ENCODE assay signal across 11 cellular contexts in genomic region chr11:35106595-35106994, GRCh38. TPM values are rescaled to one million over a fixed set of nuclear protein-coding genes. Genes with fewer than 3 reads are reported as not detected.
A peak's percentile ranks its signal among the peaks of the same experiment; 100 is the strongest.
DNase-seq lines count a peak whose midpoint lies in the region; ATAC-seq and TF ChIP-seq lines count a peak whose summit lies in the region.
"Had no signal": no experiment of that assay in that cellular context is flagged by ENCODE, and none has a peak within 500 bp of the region (broad histone marks: within the 10 kb centered on the region; RNA-seq: fewer than 3 reads in every experiment).

No MANE protein-coding gene starts in this region.

- H3K27me3 ChIP-seq in lower lobe of right lung (ENCODE audit: low read depth) (no peaks in the 10 kb centered on the region), right cardiac atrium (ENCODE audit: control insufficient read depth, insufficient read depth) (no peaks in the 10 kb centered on the region)

- in situ Hi-C loops in G401 (cut with HindIII; ENCODE audit: low sequenced_read_pairs): no loop called here

- WGBS in right cardiac atrium: 78% methylated on average over 2 of the region's 2 CpGs

- no peak overlapping the region for H3K4me3 ChIP-seq in Jurkat, Clone E6-1 (ENCODE audit: low read length)
- H3K4me3 ChIP-seq in lower lobe of right lung (no peak overlapping the region), right cardiac atrium (ENCODE audit: low read length) (no peak overlapping the region)
- H3K4me3 ChIP-seq: K562 had no signal

- H3K27ac ChIP-seq in lower lobe of right lung (no peak overlapping the region), right cardiac atrium (ENCODE audit: low read length) (no peak overlapping the region)

- no peaks in the 10 kb centered on the region for H3K9me3 ChIP-seq in lower lobe of right lung
- no peaks in the 10 kb centered on the region for H3K9me3 ChIP-seq in right cardiac atrium (ENCODE audit: control insufficient read depth, low read length)

- H3K4me1 ChIP-seq in lower lobe of right lung: peaks cover 19% of the 10 kb centered on the region
- peaks cover 4% of the 10 kb centered on the region for H3K4me1 ChIP-seq in right cardiac atrium (ENCODE audit: control insufficient read depth, insufficient read depth, low read length)

- peak; percentile 72 for ATAC-seq in GM18867 (IDR thresholded peaks at IDR 0.05; ENCODE audit: unreplicated experiment)
- peak; percentile 76 for ATAC-seq in GM21723 (IDR thresholded peaks at IDR 0.05; ENCODE audit: unreplicated experiment)
- ATAC-seq in lower lobe of right lung: peak; percentile 54 to 59
- ATAC-seq in right cardiac atrium: no peak
- ATAC-seq: K562 had no signal

- no peaks in the 10 kb centered on the region for H3K36me3 ChIP-seq in lower lobe of right lung

- intact Hi-C loops in lower lobe of right lung (cut with DNase I) (no loop called here), right cardiac atrium (cut with DNase I) (no loop called here)

- peak; percentile 56 for DNase-seq in Jurkat, Clone E6-1 (ENCODE audit: low read depth, low spot score)
- DNase-seq in lower lobe of right lung: no peak
- DNase-seq in D341Med (ENCODE audit: low spot score): no peak
- no peak for DNase-seq in right cardiac atrium
- DNase-seq in T-helper 9 cell: no peak
- DNase-seq in G401 (ENCODE audit: low spot score): no peak
- DNase-seq: activated T-cell treated with anti-CD3 and anti-CD28 coated beads, Interleukin-2, amount 50 U/mL, for 1 hour; retina had no signal

- TF ChIP-seq CTCF in lower lobe of right lung (IDR thresholded peaks at IDR 0.05): no peak

RNA-seq across cellular contexts. Expression of gene CD44, which starts 32.4 kb away (rescaled TPM):
- not detected for polyA plus RNA-seq in Jurkat, Clone E6-1 (2012; ENCODE audit: insufficient read depth, insufficient read length)
- 613 TPM for total RNA-seq in lower lobe of right lung
- 10 to 100 TPM; 20.9 to 50.7 (median 40.9) TPM for total RNA-seq in right cardiac atrium
- polyA plus RNA-seq in right cardiac atrium: 7.5 TPM
- 0.80 and 6.8 TPM in 2 replicates for total RNA-seq in G401 (2014; rRNA removed; shearing (Covaris generic))

Comparison
In these comparisons a context has a peak if more than half of its experiments do, and no peak if none do; other contexts are left out.
1. ATAC-seq: peak in GM18867 (single experiment), GM21723 (single experiment) and lower lobe of right lung (2 of 2); none in right cardiac atrium (0 of 2).
2. RNA of gene CD44, which starts 32.4 kb away (total RNA-seq): 613 TPM in lower lobe of right lung (single experiment); 20.9 to 50.7 TPM in right cardiac atrium and 0.80 to 6.8 TPM in G401; every median in the first group is over 10 times any median in the second.